ENCODE assay signal across 1 cellular context in genomic region chr7:82053453-82054032, GRCh38.
TF ChIP-seq lines count a peak whose summit lies in the region.

No MANE protein-coding gene starts in this region.

TF ChIP-seq in SK-N-SH treated with all-trans-retinoic acid at 6 μM for 48 hours, 23 proteins besides CTCF, POLR2A, EP300 and RAD21 (continued from another document):
- no peak for TF ChIP-seq TSHZ2 (CRISPR knock-in tag; IDR thresholded peaks at IDR 0.05)
- no peak for TF ChIP-seq PPARA (CRISPR knock-in tag; IDR thresholded peaks at IDR 0.05; ENCODE audit: borderline replicate concordance)
- TF ChIP-seq, protein P1, sequence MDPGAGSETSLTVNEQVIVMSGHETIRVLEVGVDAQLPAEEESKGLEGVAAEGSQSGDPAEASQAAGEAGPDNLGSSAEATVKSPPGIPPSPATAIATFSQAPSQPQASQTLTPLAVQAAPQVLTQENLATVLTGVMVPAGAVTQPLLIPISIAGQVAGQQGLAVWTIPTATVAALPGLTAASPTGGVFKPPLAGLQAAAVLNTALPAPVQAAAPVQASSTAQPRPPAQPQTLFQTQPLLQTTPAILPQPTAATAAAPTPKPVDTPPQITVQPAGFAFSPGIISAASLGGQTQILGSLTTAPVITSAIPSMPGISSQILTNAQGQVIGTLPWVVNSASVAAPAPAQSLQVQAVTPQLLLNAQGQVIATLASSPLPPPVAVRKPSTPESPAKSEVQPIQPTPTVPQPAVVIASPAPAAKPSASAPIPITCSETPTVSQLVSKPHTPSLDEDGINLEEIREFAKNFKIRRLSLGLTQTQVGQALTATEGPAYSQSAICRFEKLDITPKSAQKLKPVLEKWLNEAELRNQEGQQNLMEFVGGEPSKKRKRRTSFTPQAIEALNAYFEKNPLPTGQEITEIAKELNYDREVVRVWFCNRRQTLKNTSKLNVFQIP (CRISPR knock-in tag; IDR thresholded peaks at IDR 0.05; ENCODE audit: borderline replicate concordance, low read depth) = no peak
- no peak for TF ChIP-seq PATZ1 (CRISPR knock-in tag; IDR thresholded peaks at IDR 0.05; ENCODE audit: borderline replicate concordance)
- TF ChIP-seq ESRRG (CRISPR knock-in tag; IDR thresholded peaks at IDR 0.05) = no peak
